22 cellular contexts compared by ENCODE assay signal in genomic region chr5:6356578-6357164, GRCh38. TPM values are rescaled to one million over a fixed set of nuclear protein-coding genes. Genes with fewer than 3 reads are reported as not detected.
DNase-seq lines count a peak whose midpoint lies in the region; ATAC-seq, FAIRE-seq and TF ChIP-seq lines count a peak whose summit lies in the region.
"Had no signal": no experiment of that assay in that cellular context is flagged by ENCODE, and none has a peak within 500 bp of the region (broad histone marks: within the 10 kb centered on the region; RNA-seq: fewer than 3 reads in every experiment).

No MANE protein-coding gene starts in this region.

- H3K9me3 ChIP-seq in HepG2 (ENCODE audit: low read length) (no peaks in the 10 kb centered on the region), right lobe of liver (no peaks in the 10 kb centered on the region), endodermal cell (ENCODE audit: control insufficient read depth, low read length) (no peaks in the 10 kb centered on the region)
- H3K9me3 ChIP-seq: Caco-2 had no signal

- TF ChIP-seq EP300 in HepG2 (IDR thresholded peaks at IDR 0.05; ENCODE audit: low read depth in 2 of 2, low read length in 2 of 2) (no peak), HepG2 (CRISPR knock-in tag; IDR thresholded peaks at IDR 0.05; ENCODE audit: borderline replicate concordance) (no peak)

- H3K27ac ChIP-seq in HepG2 (ENCODE audit: extremely low read length, insufficient read depth, low read length) (no peak overlapping the region), right lobe of liver (no peak overlapping the region), endodermal cell (ENCODE audit: low read depth, low read length) (no peak overlapping the region)
- H3K27ac ChIP-seq: C4-2B had no signal

- ATAC-seq in HepG2 (no peak), right lobe of liver (no peak)
- no peak for ATAC-seq in activated CD4-positive, CD25-positive, alpha-beta regulatory T cell treated with anti-CD3 and anti-CD28 coated beads, Interleukin-2, amount 50 U/mL, for 24 hours
- ATAC-seq: GM23338, HCT116 had no signal

- H3K27ac Mint-ChIP-seq in endodermal cell: no peak overlapping the region
- H3K27ac Mint-ChIP-seq: CD4-positive, alpha-beta T cell; GM23338; HFFc6 had no signal

- 52% methylated on average over 16 of the region's 16 CpGs for WGBS in HepG2 (ENCODE audit: low lambda C conversion rate)
- WGBS in right lobe of liver (ENCODE audit: insufficient coverage, low coverage, low lambda C conversion rate, missing lambda C conversion rate): 85% methylated on average over 15 of the region's 16 CpGs
- WGBS in endodermal cell (ENCODE audit: insufficient coverage in 1 of 2, insufficient read length in 1 of 2), 2 experiments: 90 to 92% methylated on average over 5 to 16 of the region's 16 CpGs

- no peaks in the 10 kb centered on the region for H3K36me3 ChIP-seq in HepG2 (replicated peaks in 1 of 2; ENCODE audit: control insufficient read depth in 1 of 2, insufficient read depth in 2 of 2, low read length in 2 of 2)
- H3K36me3 ChIP-seq in right lobe of liver: no peaks in the 10 kb centered on the region
- H3K36me3 ChIP-seq in endodermal cell (ENCODE audit: control insufficient read depth, insufficient read depth, low read length): no peaks in the 10 kb centered on the region

- H3K36me3 Mint-ChIP-seq in endodermal cell (ENCODE audit: low read depth): peaks cover 2% of the 10 kb centered on the region

- CTCF ChIA-PET in HepG2 (lab: Yijun Ruan, JAX; ENCODE audit: low intra/inter-chr PET ratio, low total read pairs): no interaction called here

- TF ChIP-seq CTCF in HepG2 (CRISPR knock-in tag; IDR thresholded peaks at IDR 0.05) (no peak), right lobe of liver (IDR thresholded peaks at IDR 0.05) (no peak), endodermal cell (conservative IDR thresholded peaks at IDR 0.05) (no peak)

- H3K27me3 ChIP-seq in HepG2 (ENCODE audit: control insufficient read depth in 1 of 2, insufficient read depth in 2 of 2, low read length in 2 of 2): peaks cover 2 to 7% of the 10 kb centered on the region in 2 experiments; a peak in 2 of 5 replicates
- no peaks in the 10 kb centered on the region for H3K27me3 ChIP-seq in right lobe of liver
- no peaks in the 10 kb centered on the region for H3K27me3 ChIP-seq in endodermal cell (ENCODE audit: control insufficient read depth, insufficient read depth, low read length, poor library complexity, severe bottlenecking)

- TF ChIP-seq POLR2A in HepG2 (IDR thresholded peaks at IDR 0.05; ENCODE audit: insufficient read depth in 1 of 2, low read depth in 2 of 2, low read length in 2 of 2) (no peak), right lobe of liver (IDR thresholded peaks at IDR 0.05) (no peak)

- H3K27me3 Mint-ChIP-seq in endodermal cell (ENCODE audit: insufficient read depth): peaks cover 7% of the 10 kb centered on the region
- H3K27me3 Mint-ChIP-seq: CD4-positive, alpha-beta T cell had no signal

- POLR2A ChIA-PET in HepG2 (lab: Yijun Ruan, JAX): no interaction called here

- no peaks in the 10 kb centered on the region for H3K4me1 ChIP-seq in HepG2 (ENCODE audit: insufficient read depth, low read length)
- H3K4me1 ChIP-seq in right lobe of liver: no peaks in the 10 kb centered on the region
- H3K4me1 ChIP-seq in endodermal cell (ENCODE audit: control insufficient read depth, insufficient read depth, low read length): no peaks in the 10 kb centered on the region
- H3K4me1 ChIP-seq: Caco-2 had no signal

- in situ Hi-C loops in HepG2 (cut with HindIII; ENCODE audit: extremely low pct_ligation_motif_present, low pct_unique_long_range_greater_than_20kb): no loop called here

- no peaks in the 10 kb centered on the region for H4K20me1 ChIP-seq in HepG2 (ENCODE audit: insufficient read depth, low read length)

- DNase-seq in HepG2 (ENCODE audit: low spot score) (no peak), right lobe of liver (no peak), NCI-H748 (lab: John Stamatoyannopoulos, UW; ENCODE audit: unreplicated experiment) (peak; percentile 93), endodermal cell (peak; percentile 5), SW480 (ENCODE audit: low spot score) (no peak)
- no peak for DNase-seq in activated naive CD4-positive, alpha-beta T cell treated with Interleukin-2 at 50 U/mL for 16 hours
- DNase-seq: ACHN; Caco-2; CD4-positive, alpha-beta T cell; DMS153; DMS79; GDM1; HFFc6 had no signal

- no peaks in the 10 kb centered on the region for H3K4me1 Mint-ChIP-seq in endodermal cell

- H3K4me2 ChIP-seq in HepG2 (ENCODE audit: low read depth, low read length): no peak overlapping the region
- H3K4me2 ChIP-seq: GM23338 had no signal

- intact Hi-C loops in HepG2 (cut with micrococcal nuclease; ENCODE audit: unreplicated experiment): no loop called here
- intact Hi-C loops in right lobe of liver (cut with DNase I): no loop called here

- no peak for FAIRE-seq in HepG2 (lab: Jason Lieb, UNC)
- FAIRE-seq: A204.1, D721Med, GM12892, GM18507, H54 had no signal

- no peak overlapping the region for H3K4me3 Mint-ChIP-seq in endodermal cell
- H3K4me3 Mint-ChIP-seq: CD4-positive, alpha-beta T cell; GM23338; HFFc6 had no signal

- H2AFZ ChIP-seq in HepG2 (ENCODE audit: low read length): no peak overlapping the region
- H2AFZ ChIP-seq: GM23338 had no signal

- no peaks in the 10 kb centered on the region for H3K79me2 ChIP-seq in HepG2 (ENCODE audit: insufficient read depth, low read length)

- H3K9me3 Mint-ChIP-seq in endodermal cell: no peaks in the 10 kb centered on the region
- H3K9me3 Mint-ChIP-seq: CD4-positive, alpha-beta T cell; GM23338; HFFc6 had no signal

- no peak for TF ChIP-seq RAD21 in HepG2 (CRISPR knock-in tag; IDR thresholded peaks at IDR 0.05)

- H3K9ac ChIP-seq in HepG2 (ENCODE audit: insufficient read depth, low read depth, low read length) (no peak overlapping the region), endodermal cell (ENCODE audit: extremely low read depth, low read length, poor library complexity, severe bottlenecking) (no peak overlapping the region)

- H3K4me3 ChIP-seq in HepG2 (replicated peaks in 1 of 3; ENCODE audit: insufficient read depth in 1 of 3, low read depth in 2 of 3, low read length in 3 of 3): no peak overlapping the region
- no peak overlapping the region for H3K4me3 ChIP-seq in right lobe of liver
- no peak overlapping the region for H3K4me3 ChIP-seq in endodermal cell (ENCODE audit: low read length)
- H3K4me3 ChIP-seq: GM23338 had no signal

- BruUV-seq in HepG2 (replicated peaks; lab: Mats Ljungman, UMichigan): no TSS peak

TF ChIP-seq in HepG2, 621 proteins besides CTCF, POLR2A, EP300 and RAD21:
- TF ChIP-seq ZBTB21 (CRISPR knock-in tag; IDR thresholded peaks at IDR 0.05): no peak
- TF ChIP-seq ZNF235 (CRISPR knock-in tag; IDR thresholded peaks at IDR 0.05; ENCODE audit: borderline replicate concordance): no peak
- no peak for TF ChIP-seq ZNF441 (CRISPR knock-in tag; IDR thresholded peaks at IDR 0.05; ENCODE audit: borderline replicate concordance)
- no peak for TF ChIP-seq ARNT2 (CRISPR knock-in tag; IDR thresholded peaks at IDR 0.05; ENCODE audit: low read depth)
- no peak for TF ChIP-seq ZNF431 (CRISPR knock-in tag; IDR thresholded peaks at IDR 0.05; ENCODE audit: borderline replicate concordance, low read depth)
- peak; percentile 93 for TF ChIP-seq MNT (IDR thresholded peaks at IDR 0.05)

RNA-seq across cellular contexts. Expression of gene MED10, which starts 21.7 kb away (rescaled TPM):
- total RNA-seq in HepG2 (2016; rRNA removed; fragmentation: Illumina TruSeq; extraction: Trizol) (11.2 and 13.2 TPM in 2 replicates), right lobe of liver (10 to 100 TPM in 4 of 6 experiments, 1 to 10 TPM in 2; 9.3 to 15.4 (median 12.7) TPM), endodermal cell (10 to 100 TPM; 22.1 to 28.6 TPM)
- total RNA-seq in HepG2 (2016; cell fraction: cytosol; rRNA removed; fragmentation: Illumina TruSeq; extraction: Trizol; ENCODE audit: low read depth): 3.7 and 4.1 TPM in 2 replicates
- total RNA-seq in HepG2 (2016; cell fraction: insoluble cytoplasmic fraction; rRNA removed; fragmentation: Illumina TruSeq; extraction: Trizol): 10.9 and 11.7 TPM in 2 replicates
- total RNA-seq in HepG2 (2016; cell fraction: membrane; rRNA removed; fragmentation: Illumina TruSeq; extraction: Trizol): 7.8 and 8.2 TPM in 2 replicates
- 13.7 and 13.9 TPM in 2 replicates for total RNA-seq in HepG2 (2016; cell fraction: nucleus; rRNA removed; fragmentation: Illumina TruSeq; extraction: Trizol)
- polyA plus RNA-seq in HepG2 (2011; rRNA removed): 23.7 and 24.4 TPM in 2 replicates
- 23.9 and 24.1 TPM in 2 replicates for polyA plus RNA-seq in HepG2 (2011; cell fraction: cytosol; rRNA removed)
- polyA plus RNA-seq in HepG2 (2011; cell fraction: nucleus; rRNA removed): 26.0 and 30.0 TPM in 2 replicates
- 27.4 and 34.1 TPM in 2 replicates for polyA plus RNA-seq in HepG2 (2012)
- 9.0 and 10.1 TPM in 2 replicates for polyA plus RNA-seq in HepG2 (2016; cell fraction: cytosol; fragmentation: Illumina TruSeq; extraction: Trizol; ENCODE audit: low read depth)
- polyA plus RNA-seq in HepG2 (2016; cell fraction: insoluble cytoplasmic fraction; fragmentation: Illumina TruSeq; extraction: Trizol; ENCODE audit: low read depth): 34.9 and 37.5 TPM in 2 replicates
- 10.9 and 13.7 TPM in 2 replicates for polyA plus RNA-seq in HepG2 (2016; cell fraction: membrane; fragmentation: Illumina TruSeq; extraction: Trizol; ENCODE audit: low read depth)
- polyA plus RNA-seq in HepG2 (2016; cell fraction: nucleus; fragmentation: Illumina TruSeq; extraction: Trizol; ENCODE audit: insufficient read depth, low read depth): 25.8 and 28.5 TPM in 2 replicates
- 7.4 and 12.3 TPM in 2 replicates for polyA minus RNA-seq in HepG2 (2011; rRNA and poly(A)+ RNA removed; ENCODE audit: low replicate concordance)
- 5.0 and 5.5 TPM in 2 replicates for polyA minus RNA-seq in HepG2 (2011; cell fraction: cytosol; rRNA and poly(A)+ RNA removed)
- 31.8 and 34.8 TPM in 2 replicates for polyA minus RNA-seq in HepG2 (2011; cell fraction: nucleus; rRNA and poly(A)+ RNA removed)
- polyA plus RNA-seq in endodermal cell (2013, experiment 1 of 2): 32.9 TPM
- 28.4 TPM for polyA plus RNA-seq in endodermal cell (2013, experiment 2 of 2)

Comparison
In these comparisons a context has a peak if more than half of its experiments do, and no peak if none do; other contexts are left out.
1. DNase-seq: peak in NCI-H748 (single experiment) and endodermal cell (single experiment); none in HepG2 (single experiment), right lobe of liver (0 of 3), SW480 (single experiment) and activated naive CD4-positive, alpha-beta T cell treated with Interleukin-2 at 50 U/mL for 16 hours (single experiment).